Comparison of ENCODE assay signal across 1 cellular context in the genomic region with DNA sequence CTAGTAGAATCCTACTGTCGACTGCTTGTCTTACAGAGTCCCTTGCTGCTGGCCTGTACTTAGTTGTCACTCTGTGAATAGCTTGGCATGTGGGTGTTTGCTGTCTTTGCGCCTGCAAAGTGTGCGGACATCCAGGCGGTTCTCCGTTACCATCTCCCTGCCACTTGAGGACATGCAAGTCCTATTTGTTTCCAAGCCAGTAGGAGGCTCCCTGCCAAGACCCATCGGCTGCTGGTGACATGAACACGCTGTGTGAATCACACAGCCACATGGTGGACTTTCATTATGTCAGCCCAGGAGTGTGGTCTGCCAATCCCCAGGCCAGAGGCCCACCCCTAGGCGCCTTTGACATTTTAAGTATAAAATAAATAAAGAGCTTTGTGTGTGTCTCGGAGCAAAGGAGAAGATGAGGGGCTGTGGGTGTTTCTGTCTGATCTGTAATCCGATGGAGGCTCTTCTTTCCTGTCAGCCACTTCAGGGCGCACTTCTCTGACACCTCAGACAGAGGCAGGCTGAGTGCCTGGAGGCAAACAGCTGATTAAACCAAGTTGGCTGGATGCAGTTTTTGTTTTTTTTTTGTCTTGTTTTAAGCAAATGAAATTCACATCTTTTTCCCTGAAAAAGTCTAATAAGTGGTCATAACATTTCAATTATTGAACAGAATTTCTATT.
TF ChIP-seq lines count a peak whose summit lies in the region.

No MANE protein-coding gene starts in this region.

TF ChIP-seq in HCT116, 20 proteins besides CTCF, POLR2A, EP300 and RAD21 (continued from another document):
- TF ChIP-seq CEBPB (IDR thresholded peaks at IDR 0.05; ENCODE audit: low read depth): no peak
- TF ChIP-seq SP1 (IDR thresholded peaks at IDR 0.05; ENCODE audit: low read depth): no peak
- TF ChIP-seq TCF7L2 (IDR thresholded peaks at IDR 0.05; ENCODE audit: borderline replicate concordance, extremely low read depth, insufficient read depth, insufficient read length): no peak
- TF ChIP-seq, protein P1, sequence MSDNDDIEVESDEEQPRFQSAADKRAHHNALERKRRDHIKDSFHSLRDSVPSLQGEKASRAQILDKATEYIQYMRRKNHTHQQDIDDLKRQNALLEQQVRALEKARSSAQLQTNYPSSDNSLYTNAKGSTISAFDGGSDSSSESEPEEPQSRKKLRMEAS (IDR thresholded peaks at IDR 0.05): no peak; the same call in 1 of the 2 replicates
